In the genomic region with DNA sequence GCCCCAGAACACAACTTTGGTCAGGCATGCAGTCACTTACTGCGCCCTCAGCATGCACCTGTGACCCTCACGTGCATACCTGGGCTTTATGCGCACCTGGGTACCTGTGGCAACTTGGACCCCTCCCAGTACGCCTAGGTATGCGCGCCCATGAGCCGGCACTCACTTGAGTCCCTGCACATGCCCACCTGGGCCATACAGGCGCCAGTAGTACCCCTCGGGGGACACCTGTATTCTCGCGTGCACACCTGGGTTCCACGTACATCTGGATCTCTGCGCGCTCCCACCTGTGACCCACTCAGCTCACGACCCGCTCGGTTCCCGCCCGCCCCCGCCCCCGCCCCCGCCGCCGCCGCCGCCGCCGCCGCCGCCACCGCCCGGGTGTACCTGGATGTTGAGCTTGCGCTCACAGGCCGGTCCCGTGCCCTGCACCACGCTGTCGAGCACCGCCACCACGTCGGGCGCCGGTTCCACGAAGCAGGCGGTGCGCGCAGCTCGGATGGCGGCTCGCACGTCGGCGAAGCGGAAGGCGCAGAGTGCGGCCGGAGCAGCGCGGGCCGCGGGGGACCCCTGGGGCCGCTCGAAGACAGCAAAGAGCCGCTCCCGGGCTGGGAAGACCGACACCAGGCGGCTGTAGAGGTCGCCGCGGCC, we compare ENCODE assay signal across 1 cellular context.
TF ChIP-seq lines count a peak whose summit lies in the region.

No MANE protein-coding gene starts in this region.

TF ChIP-seq in HepG2, 621 proteins besides CTCF, POLR2A, EP300 and RAD21 (continued from another document and continues in another):
- no peak for TF ChIP-seq KLF15 (CRISPR knock-in tag; IDR thresholded peaks at IDR 0.05; ENCODE audit: borderline replicate concordance)
- peak; percentile 16; the same call in 1 of the 2 replicates for TF ChIP-seq MEIS1 (CRISPR knock-in tag; IDR thresholded peaks at IDR 0.05; ENCODE audit: borderline replicate concordance)
- no peak for TF ChIP-seq HDAC1 (CRISPR knock-in tag; IDR thresholded peaks at IDR 0.05)
- no peak for TF ChIP-seq ZNF780A (CRISPR knock-in tag; IDR thresholded peaks at IDR 0.05)
- no peak for TF ChIP-seq TAF15 (IDR thresholded peaks at IDR 0.05; ENCODE audit: low read depth, low read length, poor library complexity, severe bottlenecking)
- TF ChIP-seq, protein P1, sequence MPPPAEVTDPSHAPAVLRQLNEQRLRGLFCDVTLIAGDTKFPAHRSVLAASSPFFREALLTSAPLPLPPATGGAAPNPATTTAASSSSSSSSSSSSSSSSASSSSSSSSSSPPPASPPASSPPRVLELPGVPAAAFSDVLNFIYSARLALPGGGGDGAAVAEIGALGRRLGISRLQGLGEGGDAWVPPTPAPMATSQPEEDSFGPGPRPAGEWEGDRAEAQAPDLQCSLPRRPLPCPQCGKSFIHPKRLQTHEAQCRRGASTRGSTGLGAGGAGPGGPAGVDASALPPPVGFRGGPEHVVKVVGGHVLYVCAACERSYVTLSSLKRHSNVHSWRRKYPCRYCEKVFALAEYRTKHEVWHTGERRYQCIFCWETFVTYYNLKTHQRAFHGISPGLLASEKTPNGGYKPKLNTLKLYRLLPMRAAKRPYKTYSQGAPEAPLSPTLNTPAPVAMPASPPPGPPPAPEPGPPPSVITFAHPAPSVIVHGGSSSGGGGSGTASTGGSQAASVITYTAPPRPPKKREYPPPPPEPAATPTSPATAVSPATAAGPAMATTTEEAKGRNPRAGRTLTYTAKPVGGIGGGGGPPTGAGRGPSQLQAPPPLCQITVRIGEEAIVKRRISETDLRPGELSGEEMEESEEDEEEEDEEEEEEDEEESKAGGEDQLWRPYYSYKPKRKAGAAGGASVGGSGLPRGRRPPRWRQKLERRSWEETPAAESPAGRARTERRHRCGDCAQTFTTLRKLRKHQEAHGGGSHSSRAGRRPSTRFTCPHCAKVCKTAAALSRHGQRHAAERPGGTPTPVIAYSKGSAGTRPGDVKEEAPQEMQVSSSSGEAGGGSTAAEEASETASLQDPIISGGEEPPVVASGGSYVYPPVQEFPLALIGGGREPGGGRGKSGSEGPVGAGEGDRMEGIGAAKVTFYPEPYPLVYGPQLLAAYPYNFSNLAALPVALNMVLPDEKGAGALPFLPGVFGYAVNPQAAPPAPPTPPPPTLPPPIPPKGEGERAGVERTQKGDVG (CRISPR knock-in tag; IDR thresholded peaks at IDR 0.05; ENCODE audit: borderline replicate concordance) = no peak
- no peak for TF ChIP-seq HCFC1 (IDR thresholded peaks at IDR 0.05; ENCODE audit: low read depth, low read length)
- TF ChIP-seq, protein P2, sequence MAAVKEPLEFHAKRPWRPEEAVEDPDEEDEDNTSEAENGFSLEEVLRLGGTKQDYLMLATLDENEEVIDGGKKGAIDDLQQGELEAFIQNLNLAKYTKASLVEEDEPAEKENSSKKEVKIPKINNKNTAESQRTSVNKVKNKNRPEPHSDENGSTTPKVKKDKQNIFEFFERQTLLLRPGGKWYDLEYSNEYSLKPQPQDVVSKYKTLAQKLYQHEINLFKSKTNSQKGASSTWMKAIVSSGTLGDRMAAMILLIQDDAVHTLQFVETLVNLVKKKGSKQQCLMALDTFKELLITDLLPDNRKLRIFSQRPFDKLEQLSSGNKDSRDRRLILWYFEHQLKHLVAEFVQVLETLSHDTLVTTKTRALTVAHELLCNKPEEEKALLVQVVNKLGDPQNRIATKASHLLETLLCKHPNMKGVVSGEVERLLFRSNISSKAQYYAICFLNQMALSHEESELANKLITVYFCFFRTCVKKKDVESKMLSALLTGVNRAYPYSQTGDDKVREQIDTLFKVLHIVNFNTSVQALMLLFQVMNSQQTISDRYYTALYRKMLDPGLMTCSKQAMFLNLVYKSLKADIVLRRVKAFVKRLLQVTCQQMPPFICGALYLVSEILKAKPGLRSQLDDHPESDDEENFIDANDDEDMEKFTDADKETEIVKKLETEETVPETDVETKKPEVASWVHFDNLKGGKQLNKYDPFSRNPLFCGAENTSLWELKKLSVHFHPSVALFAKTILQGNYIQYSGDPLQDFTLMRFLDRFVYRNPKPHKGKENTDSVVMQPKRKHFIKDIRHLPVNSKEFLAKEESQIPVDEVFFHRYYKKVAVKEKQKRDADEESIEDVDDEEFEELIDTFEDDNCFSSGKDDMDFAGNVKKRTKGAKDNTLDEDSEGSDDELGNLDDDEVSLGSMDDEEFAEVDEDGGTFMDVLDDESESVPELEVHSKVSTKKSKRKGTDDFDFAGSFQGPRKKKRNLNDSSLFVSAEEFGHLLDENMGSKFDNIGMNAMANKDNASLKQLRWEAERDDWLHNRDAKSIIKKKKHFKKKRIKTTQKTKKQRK (IDR thresholded peaks at IDR 0.05; ENCODE audit: low read length) = no peak
- no peak for TF ChIP-seq GABPB1 (CRISPR knock-in tag; IDR thresholded peaks at IDR 0.05)
- no peak for TF ChIP-seq ARNT2 (CRISPR knock-in tag; IDR thresholded peaks at IDR 0.05; ENCODE audit: low read depth)
- no peak for TF ChIP-seq ZNF550 (CRISPR knock-in tag; IDR thresholded peaks at IDR 0.05; ENCODE audit: borderline replicate concordance)
- no peak for TF ChIP-seq PAWR (CRISPR knock-in tag; IDR thresholded peaks at IDR 0.05; ENCODE audit: borderline replicate concordance)
- TF ChIP-seq ZNF431 (CRISPR knock-in tag; IDR thresholded peaks at IDR 0.05; ENCODE audit: borderline replicate concordance, low read depth) = no peak
- TF ChIP-seq, protein P3, sequence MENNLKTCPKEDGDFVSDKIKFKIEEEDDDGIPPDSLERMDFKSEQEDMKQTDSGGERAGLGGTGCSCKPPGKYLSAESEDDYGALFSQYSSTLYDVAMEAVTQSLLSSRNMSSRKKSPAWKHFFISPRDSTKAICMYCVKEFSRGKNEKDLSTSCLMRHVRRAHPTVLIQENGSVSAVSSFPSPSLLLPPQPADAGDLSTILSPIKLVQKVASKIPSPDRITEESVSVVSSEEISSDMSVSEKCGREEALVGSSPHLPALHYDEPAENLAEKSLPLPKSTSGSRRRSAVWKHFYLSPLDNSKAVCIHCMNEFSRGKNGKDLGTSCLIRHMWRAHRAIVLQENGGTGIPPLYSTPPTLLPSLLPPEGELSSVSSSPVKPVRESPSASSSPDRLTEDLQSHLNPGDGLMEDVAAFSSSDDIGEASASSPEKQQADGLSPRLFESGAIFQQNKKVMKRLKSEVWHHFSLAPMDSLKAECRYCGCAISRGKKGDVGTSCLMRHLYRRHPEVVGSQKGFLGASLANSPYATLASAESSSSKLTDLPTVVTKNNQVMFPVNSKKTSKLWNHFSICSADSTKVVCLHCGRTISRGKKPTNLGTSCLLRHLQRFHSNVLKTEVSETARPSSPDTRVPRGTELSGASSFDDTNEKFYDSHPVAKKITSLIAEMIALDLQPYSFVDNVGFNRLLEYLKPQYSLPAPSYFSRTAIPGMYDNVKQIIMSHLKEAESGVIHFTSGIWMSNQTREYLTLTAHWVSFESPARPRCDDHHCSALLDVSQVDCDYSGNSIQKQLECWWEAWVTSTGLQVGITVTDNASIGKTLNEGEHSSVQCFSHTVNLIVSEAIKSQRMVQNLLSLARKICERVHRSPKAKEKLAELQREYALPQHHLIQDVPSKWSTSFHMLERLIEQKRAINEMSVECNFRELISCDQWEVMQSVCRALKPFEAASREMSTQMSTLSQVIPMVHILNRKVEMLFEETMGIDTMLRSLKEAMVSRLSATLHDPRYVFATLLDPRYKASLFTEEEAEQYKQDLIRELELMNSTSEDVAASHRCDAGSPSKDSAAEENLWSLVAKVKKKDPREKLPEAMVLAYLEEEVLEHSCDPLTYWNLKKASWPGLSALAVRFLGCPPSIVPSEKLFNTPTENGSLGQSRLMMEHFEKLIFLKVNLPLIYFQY (CRISPR knock-in tag; IDR thresholded peaks at IDR 0.05; ENCODE audit: borderline replicate concordance) = no peak
- TF ChIP-seq ZNF383 (CRISPR knock-in tag; IDR thresholded peaks at IDR 0.05; ENCODE audit: borderline replicate concordance) = no peak
- TF ChIP-seq, protein P4, sequence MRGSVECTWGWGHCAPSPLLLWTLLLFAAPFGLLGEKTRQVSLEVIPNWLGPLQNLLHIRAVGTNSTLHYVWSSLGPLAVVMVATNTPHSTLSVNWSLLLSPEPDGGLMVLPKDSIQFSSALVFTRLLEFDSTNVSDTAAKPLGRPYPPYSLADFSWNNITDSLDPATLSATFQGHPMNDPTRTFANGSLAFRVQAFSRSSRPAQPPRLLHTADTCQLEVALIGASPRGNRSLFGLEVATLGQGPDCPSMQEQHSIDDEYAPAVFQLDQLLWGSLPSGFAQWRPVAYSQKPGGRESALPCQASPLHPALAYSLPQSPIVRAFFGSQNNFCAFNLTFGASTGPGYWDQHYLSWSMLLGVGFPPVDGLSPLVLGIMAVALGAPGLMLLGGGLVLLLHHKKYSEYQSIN (CRISPR knock-in tag; IDR thresholded peaks at IDR 0.05; ENCODE audit: borderline replicate concordance) = no peak
- no peak for TF ChIP-seq DNMT3B (CRISPR knock-in tag; conservative IDR thresholded peaks at IDR 0.05)
- no peak for TF ChIP-seq ZNF83 (CRISPR knock-in tag; IDR thresholded peaks at IDR 0.05; ENCODE audit: borderline replicate concordance)
- no peak for TF ChIP-seq NCOR1 (IDR thresholded peaks at IDR 0.05; ENCODE audit: borderline replicate concordance, low read length)
- TF ChIP-seq, protein P5, sequence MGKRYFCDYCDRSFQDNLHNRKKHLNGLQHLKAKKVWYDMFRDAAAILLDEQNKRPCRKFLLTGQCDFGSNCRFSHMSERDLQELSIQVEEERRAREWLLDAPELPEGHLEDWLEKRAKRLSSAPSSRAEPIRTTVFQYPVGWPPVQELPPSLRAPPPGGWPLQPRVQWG (CRISPR knock-in tag; IDR thresholded peaks at IDR 0.05; ENCODE audit: borderline replicate concordance, low read depth) = no peak
- no peak for TF ChIP-seq SNRNP70 (IDR thresholded peaks at IDR 0.05; ENCODE audit: low read depth, low read length)
- TF ChIP-seq ZFP62 (CRISPR knock-in tag; IDR thresholded peaks at IDR 0.05) = no peak
- no peak for TF ChIP-seq TAF1 (CRISPR knock-in tag; IDR thresholded peaks at IDR 0.05)
- TF ChIP-seq, protein P6, sequence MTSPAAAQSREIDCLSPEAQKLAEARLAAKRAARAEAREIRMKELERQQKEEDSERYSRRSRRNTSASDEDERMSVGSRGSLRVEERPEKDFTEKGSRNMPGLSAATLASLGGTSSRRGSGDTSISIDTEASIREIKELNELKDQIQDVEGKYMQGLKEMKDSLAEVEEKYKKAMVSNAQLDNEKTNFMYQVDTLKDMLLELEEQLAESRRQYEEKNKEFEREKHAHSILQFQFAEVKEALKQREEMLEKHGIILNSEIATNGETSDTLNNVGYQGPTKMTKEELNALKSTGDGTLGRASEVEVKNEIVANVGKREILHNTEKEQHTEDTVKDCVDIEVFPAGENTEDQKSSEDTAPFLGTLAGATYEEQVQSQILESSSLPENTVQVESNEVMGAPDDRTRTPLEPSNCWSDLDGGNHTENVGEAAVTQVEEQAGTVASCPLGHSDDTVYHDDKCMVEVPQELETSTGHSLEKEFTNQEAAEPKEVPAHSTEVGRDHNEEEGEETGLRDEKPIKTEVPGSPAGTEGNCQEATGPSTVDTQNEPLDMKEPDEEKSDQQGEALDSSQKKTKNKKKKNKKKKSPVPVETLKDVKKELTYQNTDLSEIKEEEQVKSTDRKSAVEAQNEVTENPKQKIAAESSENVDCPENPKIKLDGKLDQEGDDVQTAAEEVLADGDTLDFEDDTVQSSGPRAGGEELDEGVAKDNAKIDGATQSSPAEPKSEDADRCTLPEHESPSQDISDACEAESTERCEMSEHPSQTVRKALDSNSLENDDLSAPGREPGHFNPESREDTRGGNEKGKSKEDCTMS (CRISPR knock-in tag; conservative IDR thresholded peaks at IDR 0.05) = no peak
- TF ChIP-seq ZNF446 (CRISPR knock-in tag; IDR thresholded peaks at IDR 0.05) = no peak
- no peak for TF ChIP-seq SOX13 (IDR thresholded peaks at IDR 0.05)
- no peak for TF ChIP-seq SOX13 (CRISPR knock-in tag; conservative IDR thresholded peaks at IDR 0.05 in 1 of 2, IDR thresholded peaks at IDR 0.05 in 1 of 2)
- no peak for TF ChIP-seq NFIB (CRISPR knock-in tag; IDR thresholded peaks at IDR 0.05; ENCODE audit: borderline replicate concordance)
- no peak for TF ChIP-seq ETV5 (CRISPR knock-in tag; IDR thresholded peaks at IDR 0.05; ENCODE audit: borderline replicate concordance)
- no peak for TF ChIP-seq SRSF9 (IDR thresholded peaks at IDR 0.05; ENCODE audit: borderline replicate concordance, insufficient read depth, low read depth, low read length, poor library complexity, severe bottlenecking)
- TF ChIP-seq, protein P7, sequence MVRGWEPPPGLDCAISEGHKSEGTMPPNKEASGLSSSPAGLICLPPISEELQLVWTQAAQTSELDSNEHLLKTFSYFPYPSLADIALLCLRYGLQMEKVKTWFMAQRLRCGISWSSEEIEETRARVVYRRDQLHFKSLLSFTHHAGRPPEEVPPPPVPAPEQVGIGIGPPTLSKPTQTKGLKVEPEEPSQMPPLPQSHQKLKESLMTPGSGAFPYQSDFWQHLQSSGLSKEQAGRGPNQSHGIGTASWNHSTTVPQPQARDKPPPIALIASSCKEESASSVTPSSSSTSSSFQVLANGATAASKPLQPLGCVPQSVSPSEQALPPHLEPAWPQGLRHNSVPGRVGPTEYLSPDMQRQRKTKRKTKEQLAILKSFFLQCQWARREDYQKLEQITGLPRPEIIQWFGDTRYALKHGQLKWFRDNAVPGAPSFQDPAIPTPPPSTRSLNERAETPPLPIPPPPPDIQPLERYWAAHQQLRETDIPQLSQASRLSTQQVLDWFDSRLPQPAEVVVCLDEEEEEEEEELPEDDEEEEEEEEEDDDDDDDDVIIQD (CRISPR knock-in tag; IDR thresholded peaks at IDR 0.05; ENCODE audit: low read depth) = no peak
- no peak; a peak in 1 of 4 replicates for TF ChIP-seq KLF16 (CRISPR knock-in tag; IDR thresholded peaks at IDR 0.05)
- no peak for TF ChIP-seq HNRNPLL (IDR thresholded peaks at IDR 0.05; ENCODE audit: low read depth, low read length, poor library complexity, severe bottlenecking)
- no peak for TF ChIP-seq KAT7 (CRISPR knock-in tag; IDR thresholded peaks at IDR 0.05; ENCODE audit: borderline replicate concordance)
- TF ChIP-seq, protein P8, sequence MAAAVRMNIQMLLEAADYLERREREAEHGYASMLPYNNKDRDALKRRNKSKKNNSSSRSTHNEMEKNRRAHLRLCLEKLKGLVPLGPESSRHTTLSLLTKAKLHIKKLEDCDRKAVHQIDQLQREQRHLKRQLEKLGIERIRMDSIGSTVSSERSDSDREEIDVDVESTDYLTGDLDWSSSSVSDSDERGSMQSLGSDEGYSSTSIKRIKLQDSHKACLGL (CRISPR knock-in tag; IDR thresholded peaks at IDR 0.05) = no peak
- no peak for TF ChIP-seq ELF3 (CRISPR knock-in tag; IDR thresholded peaks at IDR 0.05)
- no peak for TF ChIP-seq NFE2 (CRISPR knock-in tag; IDR thresholded peaks at IDR 0.05)
- TF ChIP-seq PLRG1 (conservative IDR thresholded peaks at IDR 0.05) = no peak
- TF ChIP-seq AKAP8 (CRISPR knock-in tag; IDR thresholded peaks at IDR 0.05) = no peak
- peak; percentile 42; the same call in 1 of the 2 replicates for TF ChIP-seq MAFG (CRISPR knock-in tag; IDR thresholded peaks at IDR 0.05)
- TF ChIP-seq, protein P9, sequence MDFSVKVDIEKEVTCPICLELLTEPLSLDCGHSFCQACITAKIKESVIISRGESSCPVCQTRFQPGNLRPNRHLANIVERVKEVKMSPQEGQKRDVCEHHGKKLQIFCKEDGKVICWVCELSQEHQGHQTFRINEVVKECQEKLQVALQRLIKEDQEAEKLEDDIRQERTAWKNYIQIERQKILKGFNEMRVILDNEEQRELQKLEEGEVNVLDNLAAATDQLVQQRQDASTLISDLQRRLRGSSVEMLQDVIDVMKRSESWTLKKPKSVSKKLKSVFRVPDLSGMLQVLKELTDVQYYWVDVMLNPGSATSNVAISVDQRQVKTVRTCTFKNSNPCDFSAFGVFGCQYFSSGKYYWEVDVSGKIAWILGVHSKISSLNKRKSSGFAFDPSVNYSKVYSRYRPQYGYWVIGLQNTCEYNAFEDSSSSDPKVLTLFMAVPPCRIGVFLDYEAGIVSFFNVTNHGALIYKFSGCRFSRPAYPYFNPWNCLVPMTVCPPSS (IDR thresholded peaks at IDR 0.05) = no peak
- TF ChIP-seq ZSCAN9 (CRISPR knock-in tag; IDR thresholded peaks at IDR 0.05; ENCODE audit: borderline replicate concordance) = no peak
